ENCODE assay signal across 8 cellular contexts in the genomic region with DNA sequence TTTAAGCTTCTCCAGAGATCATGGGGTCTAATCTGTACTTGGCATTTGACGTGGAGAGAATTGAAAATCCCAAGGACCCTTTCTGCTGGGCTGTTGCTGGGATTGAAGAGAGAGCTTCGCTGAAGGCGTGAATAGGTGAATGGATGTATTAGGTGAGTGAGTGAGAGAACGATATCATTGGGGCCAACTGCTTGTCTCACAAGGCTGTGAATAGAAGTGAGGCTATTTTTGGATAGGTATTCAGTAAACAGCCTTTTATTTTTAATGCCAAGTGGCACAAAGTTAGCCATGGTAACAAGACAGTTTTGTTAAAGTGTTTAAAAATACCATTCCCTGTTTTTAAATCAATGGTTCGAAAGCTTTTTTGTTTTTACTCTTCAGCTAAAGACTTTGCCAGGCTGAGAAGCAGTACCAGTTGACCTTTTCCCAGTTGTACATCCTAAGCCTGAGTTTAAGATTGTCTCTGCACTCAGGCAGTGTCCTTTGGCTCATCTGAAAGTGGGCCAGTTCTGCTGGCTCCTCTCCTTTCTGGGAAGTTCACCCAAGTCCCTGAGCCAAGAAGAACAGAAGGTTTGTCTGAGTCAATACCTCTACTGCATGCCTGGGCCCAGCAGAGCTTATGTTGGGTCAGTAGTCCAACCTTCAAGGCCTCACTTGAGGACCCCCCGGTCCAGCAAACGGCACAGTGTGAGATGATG.
A peak's percentile ranks its signal among the peaks of the same experiment; 100 is the strongest.
DNase-seq lines count a peak whose midpoint lies in the region; ATAC-seq and TF ChIP-seq lines count a peak whose summit lies in the region.
"Had no signal": no experiment of that assay in that cellular context is flagged by ENCODE, and none has a peak within 500 bp of the region (broad histone marks: within the 10 kb centered on the region; RNA-seq: fewer than 3 reads in every experiment).

No MANE protein-coding gene starts in this region.

- H3K9me3 ChIP-seq in MG63 (no peaks in the 10 kb centered on the region), suprapubic skin (no peaks in the 10 kb centered on the region)

- no peak for TF ChIP-seq POLR2A in suprapubic skin (IDR thresholded peaks at IDR 0.05)

- ATAC-seq in left lobe of liver, result no peak
- ATAC-seq in HG03039 (IDR thresholded peaks at IDR 0.05; ENCODE audit: unreplicated experiment), result no peak
- ATAC-seq: naive thymus-derived CD8-positive, alpha-beta T cell had no signal

- WGBS in suprapubic skin, result 63% methylated on average over 7 of the region's 7 CpGs

- H3K36me3 ChIP-seq in MG63 (no peaks in the 10 kb centered on the region), suprapubic skin (no peaks in the 10 kb centered on the region), H7 (replicated peaks; ENCODE audit: control insufficient read depth, insufficient read depth, low read length) (no peaks in the 10 kb centered on the region)

- TF ChIP-seq CTCF in suprapubic skin (IDR thresholded peaks at IDR 0.05), result no peak

- H3K27me3 ChIP-seq in MG63 (no peaks in the 10 kb centered on the region), suprapubic skin (no peaks in the 10 kb centered on the region), H7 (ENCODE audit: control insufficient read depth, insufficient read depth, low read length) (peaks cover 1% of the 10 kb centered on the region)

- peak overlapping the region; percentile 4 for H3K27ac ChIP-seq in suprapubic skin

- TF ChIP-seq EP300 in suprapubic skin (IDR thresholded peaks at IDR 0.05), result no peak

- peak; percentile 93 for DNase-seq in MG63
- DNase-seq in cerebellar cortex (ENCODE audit: low spot score), result peak; percentile 86
- DNase-seq in left lobe of liver (ENCODE audit: low spot score), result peak; percentile 18
- peak in 1 of 2 donors; percentile 58 for DNase-seq in suprapubic skin (ENCODE audit: low spot score in 2 of 2)
- DNase-seq in NCI-H526 (lab: John Stamatoyannopoulos, UW), result no peak
- no peak for DNase-seq in H7

- H3K4me3 ChIP-seq in MG63 (no peak overlapping the region), suprapubic skin (no peak overlapping the region), H7 (ENCODE audit: insufficient read depth, low read depth, low read length) (no peak overlapping the region)

- peaks cover 63% of the 10 kb centered on the region for H3K4me1 ChIP-seq in suprapubic skin

Comparison
In these comparisons a context has a peak if more than half of its experiments do, and no peak if none do; other contexts are left out.
1. DNase-seq: peak in MG63 (single experiment), cerebellar cortex (single experiment) and left lobe of liver (single experiment); none in NCI-H526 (0 of 2) and H7 (single experiment).